ENCODE assay signal across 7 cellular contexts in genomic region chr10:89414146-89414878, GRCh38. TPM values are rescaled to one million over a fixed set of nuclear protein-coding genes. Genes with fewer than 3 reads are reported as not detected.
DNase-seq lines count a peak whose midpoint lies in the region; ATAC-seq and TF ChIP-seq lines count a peak whose summit lies in the region.

TSS of gene IFIT5 (plus strand) at chr10:89414568. CDS start at chr10:89414799, 231 bp downstream.

- H3K27me3 ChIP-seq in mammary epithelial cell (ENCODE audit: insufficient read depth, low read length), result no peaks in the 10 kb centered on the region
- peaks cover 33% of the 10 kb centered on the region for H3K27me3 ChIP-seq in iPS-20b (ENCODE audit: insufficient read depth, low read length)
- H3K27me3 ChIP-seq in skeletal muscle tissue (ENCODE audit: control insufficient read depth in 3 of 3, insufficient read depth in 3 of 3, low read length in 3 of 3), result no peaks in the 10 kb centered on the region

- peaks cover 1% of the 10 kb centered on the region for H3K36me3 ChIP-seq in mammary epithelial cell (ENCODE audit: insufficient read depth, low read length)
- 0 out of 2 replicates have a peak, but pooled peaks cover 5% of the 10 kb centered on the region for H3K36me3 ChIP-seq in iPS-20b (ENCODE audit: insufficient read depth, low read depth, low read length)
- peaks cover 3 to 7% (median 7%) of the 10 kb centered on the region in 3 donors for H3K36me3 ChIP-seq in skeletal muscle tissue (ENCODE audit: control insufficient read depth in 3 of 3, insufficient read depth in 3 of 3, low read length in 3 of 3)

- DNase-seq in NCI-H2029 treated with DMSO at 0.1 percent for 48 hours (lab: John Stamatoyannopoulos, UW), result peak; percentile 22
- peak; percentile 71 for DNase-seq in mammary epithelial cell

- H3K27ac ChIP-seq in VCaP (peak within 1 kb of the TSS; percentile 92), mammary epithelial cell (ENCODE audit: insufficient read depth, low read depth, low read length) (peak within 1 kb of the TSS; percentile 73), iPS-20b (ENCODE audit: low read length) (no peak within 1 kb of the TSS), skeletal muscle tissue (ENCODE audit: low read depth, low read length) (peak within 1 kb of the TSS; percentile 83)

- in situ Hi-C loops in mammary epithelial cell (cut with MboI; ENCODE audit: low sequenced_read_pairs in 2 of 2), result no loop called here

- peak within 1 kb of the TSS; percentile 84 for H3K4me2 ChIP-seq in mammary epithelial cell (ENCODE audit: insufficient read depth, low read depth, low read length)

- 2% methylated on average over 24 of the region's 48 CpGs for WGBS in mammary epithelial cell (ENCODE audit: low coverage, missing lambda C conversion rate)

- peak within 1 kb of the TSS; percentile 96 for H2AFZ ChIP-seq in mammary epithelial cell (ENCODE audit: low read depth, low read length)

- ATAC-seq in GM18505 (IDR thresholded peaks at IDR 0.05; ENCODE audit: unreplicated experiment) (peak; percentile 74), HG02798 (IDR thresholded peaks at IDR 0.05; ENCODE audit: poor library complexity, unreplicated experiment) (peak; percentile 83)

- intact Hi-C loops in mammary epithelial cell (cut with micrococcal nuclease), result no loop called here

- peaks cover 11% of the 10 kb centered on the region for H3K79me2 ChIP-seq in mammary epithelial cell (ENCODE audit: insufficient read depth, low read length)

- peak; percentile 55 for TF ChIP-seq POLR2A in GM18505 (IDR thresholded peaks at IDR 0.05; ENCODE audit: borderline replicate concordance, extremely low read depth, insufficient read depth, insufficient read length)

- BruUV-seq in mammary epithelial cell (replicated peaks; lab: Mats Ljungman, UMichigan), result TSS peak; percentile 81

- CTCF ChIA-PET in mammary epithelial cell (lab: Charles Lee; ENCODE audit: low non-redundant PET), result interaction anchor here (0.6 to 1.0 kb wide), 2 partner anchors 149 to 162 kb away, joined by 3 to 26 read pairs; no protein-coding TSS in a partner anchor

- H3K9me3 ChIP-seq in mammary epithelial cell (replicated peaks; ENCODE audit: insufficient read depth, low read length) (no peaks in the 10 kb centered on the region), iPS-20b (ENCODE audit: insufficient read depth, low read depth, low read length) (no peaks in the 10 kb centered on the region), skeletal muscle tissue (ENCODE audit: control insufficient read depth in 3 of 3, low read length in 3 of 3) (no peaks in the 10 kb centered on the region)

- H3K4me1 ChIP-seq in mammary epithelial cell (ENCODE audit: insufficient read depth, low read length) (no peaks in the 10 kb centered on the region), iPS-20b (ENCODE audit: insufficient read depth, low read length) (peaks cover 13% of the 10 kb centered on the region), skeletal muscle tissue (ENCODE audit: control insufficient read depth in 3 of 3, insufficient read depth in 3 of 3, low read length in 3 of 3) (peaks cover 5 to 16% (median 10%) of the 10 kb centered on the region in 3 donors)

- H3K9ac ChIP-seq in mammary epithelial cell (ENCODE audit: insufficient read depth, low read length) (peak within 1 kb of the TSS; percentile 87), iPS-20b (ENCODE audit: low read depth, low read length) (peak within 1 kb of the TSS; percentile 85; the same call in 1 of the 2 replicates), skeletal muscle tissue (ENCODE audit: low read depth in 1 of 3, low read length in 3 of 3) (peak within 1 kb of the TSS; percentile 81 to 84 (median 81))

- dilution Hi-C loops in mammary epithelial cell (cut with HindIII; ENCODE audit: low sequenced_read_pairs), result no loop called here

- TF ChIP-seq CTCF in VCaP (conservative IDR thresholded peaks at IDR 0.05) (no peak), mammary epithelial cell (conservative IDR thresholded peaks at IDR 0.05 in 1 of 2, IDR thresholded peaks at IDR 0.05 in 1 of 2; ENCODE audit: extremely low read depth in 1 of 2, insufficient read depth in 1 of 2, low read depth in 1 of 2, low read length in 2 of 2) (no peak)

- no peaks in the 10 kb centered on the region for H4K20me1 ChIP-seq in mammary epithelial cell (ENCODE audit: insufficient read depth, low read length)

- peak within 1 kb of the TSS; percentile 60 to 75 (median 71) for H3K4me3 ChIP-seq in mammary epithelial cell (replicated peaks in 1 of 3; ENCODE audit: insufficient read depth in 1 of 3, low read depth in 2 of 3, low read length in 3 of 3)
- peak within 1 kb of the TSS; percentile 79 for H3K4me3 ChIP-seq in iPS-20b (ENCODE audit: low read length)
- H3K4me3 ChIP-seq in skeletal muscle tissue (ENCODE audit: low read length in 3 of 3), result peak within 1 kb of the TSS; percentile 89 to 97 (median 93)

RNA-seq across cellular contexts. Expression of gene IFIT5, which starts in this region (rescaled TPM):
- total RNA-seq in mammary epithelial cell (10 to 100 TPM in 1 of 2 donors, 1 to 10 TPM in 1; 7.6 to 11.2 TPM), skeletal muscle tissue (9.9 TPM)
- polyA plus RNA-seq in mammary epithelial cell, result 4.2 TPM
- polyA minus RNA-seq in mammary epithelial cell, result 2.5 TPM
